Comparison of ENCODE assay signal across 8 cellular contexts in the genomic region with DNA sequence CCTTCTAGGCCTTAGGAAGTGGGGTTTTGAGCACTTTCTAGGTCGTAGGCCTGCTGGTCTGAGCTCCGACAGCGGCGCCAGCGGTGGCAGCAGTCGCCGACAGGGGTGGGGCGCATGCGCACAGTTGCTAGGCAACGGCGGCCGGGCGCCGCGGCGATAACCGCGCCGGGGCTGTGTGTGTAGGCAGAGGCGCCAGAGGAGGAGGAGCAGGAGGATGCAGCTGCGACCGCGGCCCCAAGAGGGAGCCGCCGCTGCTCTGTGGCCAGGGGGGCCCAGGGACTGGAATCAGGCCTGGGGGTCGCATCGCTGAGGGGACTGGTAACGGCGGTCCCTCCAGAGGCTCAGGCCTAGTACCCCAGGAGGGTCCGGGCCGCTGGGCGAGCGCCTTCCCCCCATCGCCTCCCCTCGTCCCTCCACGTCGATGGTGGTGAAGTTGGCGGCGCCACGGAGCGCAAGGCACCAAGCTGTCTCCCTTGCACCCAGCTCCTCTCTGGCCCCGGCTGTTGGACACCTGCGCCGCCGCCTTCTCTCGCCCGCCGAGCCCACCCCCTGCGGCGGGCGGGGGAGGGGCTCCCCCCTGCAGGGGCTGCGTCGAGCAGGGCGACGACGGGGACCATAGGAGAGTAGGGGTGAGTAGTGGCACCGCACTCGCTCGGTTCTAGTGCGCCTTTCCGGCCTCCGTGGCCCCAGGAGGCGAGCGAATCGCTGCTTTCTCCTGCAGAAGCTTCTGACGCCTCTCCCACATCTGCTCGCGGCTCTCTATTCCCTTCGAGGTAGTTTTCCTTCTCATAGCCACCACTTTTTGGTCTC. TPM values are rescaled to one million over a fixed set of nuclear protein-coding genes. Genes with fewer than 3 reads are reported as not detected.
DNase-seq lines count a peak whose midpoint lies in the region; ATAC-seq and TF ChIP-seq lines count a peak whose summit lies in the region.

Gene ZC3H12B, plus strand, starts transcription at position 186 of the 810 bp plus-strand sequence.

- peak; percentile 42 for TF ChIP-seq CTCF in cardiac muscle cell (IDR thresholded peaks at IDR 0.05; ENCODE audit: low read depth, low read length)
- peak; percentile 56 for TF ChIP-seq CTCF in parathyroid adenoma (IDR thresholded peaks at IDR 0.05)
- peak; percentile 41 to 61 for TF ChIP-seq CTCF in tibial artery (IDR thresholded peaks at IDR 0.05)

- no peaks in the 10 kb centered on the region for H3K9me3 Mint-ChIP-seq in activated naive CD4-positive, alpha-beta T cell treated with anti-CD3 and anti-CD28 coated beads, Interleukin-2, amount 50 U/mL, for 72 hours

- H3K36me3 Mint-ChIP-seq in activated naive CD4-positive, alpha-beta T cell treated with anti-CD3 and anti-CD28 coated beads, Interleukin-2, amount 50 U/mL, for 72 hours = no peaks in the 10 kb centered on the region

- intact Hi-C loops in tibial artery (cut with DNase I; ENCODE audit: low total_unique reads) = no loop called here

- H3K9ac ChIP-seq in parathyroid adenoma = peak within 1 kb of the TSS; percentile 69

- H3K9me3 ChIP-seq in cardiac muscle cell (ENCODE audit: low read depth) (no peaks in the 10 kb centered on the region), parathyroid adenoma (ENCODE audit: control insufficient read depth, low read length) (no peaks in the 10 kb centered on the region), tibial artery (no peaks in the 10 kb centered on the region)

- H2AFZ ChIP-seq in parathyroid adenoma = peak within 1 kb of the TSS; percentile 86

- DNase-seq in AG20443 (ENCODE audit: low spot score) (peak; percentile 95), SK-N-DZ (ENCODE audit: low spot score) (peak; percentile 84), cardiac muscle cell (ENCODE audit: low read depth in 1 of 2, low spot score in 1 of 2) (peak; percentile 78 to 86), tibial artery (peak; percentile 42 to 81)
- peak; percentile 73 to 83 for DNase-seq in activated naive CD4-positive, alpha-beta T cell treated with anti-CD3 and anti-CD28 coated beads, Interleukin-2, amount 50 U/mL, for 72 hours (ENCODE audit: low spot score in 2 of 2)

- peak within 1 kb of the TSS; percentile 92 for H3K27ac ChIP-seq in cardiac muscle cell
- peak within 1 kb of the TSS; percentile 69 for H3K27ac ChIP-seq in parathyroid adenoma
- H3K27ac ChIP-seq in tibial artery = peak within 1 kb of the TSS; percentile 89 to 92

- ATAC-seq in GM19043 (IDR thresholded peaks at IDR 0.05; ENCODE audit: low read depth, unreplicated experiment) = peak; percentile 80
- ATAC-seq in HG03439 (IDR thresholded peaks at IDR 0.05; ENCODE audit: unreplicated experiment) = peak; percentile 97
- ATAC-seq in activated naive CD4-positive, alpha-beta T cell treated with anti-CD3 and anti-CD28 coated beads, Interleukin-2, amount 50 U/mL, for 72 hours = peak; percentile 92 to 96

- no peaks in the 10 kb centered on the region for H3K79me2 ChIP-seq in parathyroid adenoma

- H3K4me2 ChIP-seq in parathyroid adenoma (ENCODE audit: low read length) = peak within 1 kb of the TSS; percentile 67

- no peaks in the 10 kb centered on the region for H3K27me3 ChIP-seq in cardiac muscle cell
- H3K27me3 ChIP-seq in parathyroid adenoma (ENCODE audit: control insufficient read depth, insufficient read depth, low read length) = no peaks in the 10 kb centered on the region
- H3K27me3 ChIP-seq in tibial artery = no peaks in the 10 kb centered on the region

- H3K4me3 ChIP-seq in cardiac muscle cell (peak within 1 kb of the TSS; percentile 47), parathyroid adenoma (ENCODE audit: low read depth, low read length) (peak within 1 kb of the TSS; percentile 58), tibial artery (peak within 1 kb of the TSS; percentile 70 to 81)

- H3K4me1 ChIP-seq in cardiac muscle cell (ENCODE audit: low read depth) (no peaks in the 10 kb centered on the region), parathyroid adenoma (peaks cover 3% of the 10 kb centered on the region), tibial artery (peaks cover 0 to 8% (median 0%) of the 10 kb centered on the region in 4 donors)

- H3K36me3 ChIP-seq in cardiac muscle cell (no peaks in the 10 kb centered on the region), parathyroid adenoma (ENCODE audit: control insufficient read depth, insufficient read depth, low read length) (no peaks in the 10 kb centered on the region), tibial artery (no peaks in the 10 kb centered on the region)

- peak within 1 kb of the TSS; percentile 92 to 98 for H3K27ac Mint-ChIP-seq in activated naive CD4-positive, alpha-beta T cell treated with anti-CD3 and anti-CD28 coated beads, Interleukin-2, amount 50 U/mL, for 72 hours

RNA-seq across cellular contexts. Expression of gene ZC3H12B, which starts in this region (rescaled TPM):
- polyA plus RNA-seq in SK-N-DZ (2014; cell fraction: cytosol; rRNA removed) = 1.4 and 1.6 TPM in 2 replicates
- polyA plus RNA-seq in SK-N-DZ (2014; cell fraction: nucleus; rRNA removed) = 0.64 and 2.5 TPM in 2 replicates
- 1 to 10 TPM; 1.4 to 1.7 TPM for total RNA-seq in activated naive CD4-positive, alpha-beta T cell treated with anti-CD3 and anti-CD28 coated beads, Interleukin-2, amount 50 U/mL, for 72 hours
- 2.6 and 5.6 TPM in 2 replicates for total RNA-seq in cardiac muscle cell
- 2.9 and 3.6 TPM in 2 replicates for polyA plus RNA-seq in cardiac muscle cell

Comparison
In these comparisons a context has a peak if more than half of its experiments do, and no peak if none do; other contexts are left out.
1. Peak in every context shown above with its lines: DNase-seq, ATAC-seq, H3K4me3 ChIP-seq and H3K27ac ChIP-seq.